Comparison of ENCODE assay signal across 26 cellular contexts in the genomic region with DNA sequence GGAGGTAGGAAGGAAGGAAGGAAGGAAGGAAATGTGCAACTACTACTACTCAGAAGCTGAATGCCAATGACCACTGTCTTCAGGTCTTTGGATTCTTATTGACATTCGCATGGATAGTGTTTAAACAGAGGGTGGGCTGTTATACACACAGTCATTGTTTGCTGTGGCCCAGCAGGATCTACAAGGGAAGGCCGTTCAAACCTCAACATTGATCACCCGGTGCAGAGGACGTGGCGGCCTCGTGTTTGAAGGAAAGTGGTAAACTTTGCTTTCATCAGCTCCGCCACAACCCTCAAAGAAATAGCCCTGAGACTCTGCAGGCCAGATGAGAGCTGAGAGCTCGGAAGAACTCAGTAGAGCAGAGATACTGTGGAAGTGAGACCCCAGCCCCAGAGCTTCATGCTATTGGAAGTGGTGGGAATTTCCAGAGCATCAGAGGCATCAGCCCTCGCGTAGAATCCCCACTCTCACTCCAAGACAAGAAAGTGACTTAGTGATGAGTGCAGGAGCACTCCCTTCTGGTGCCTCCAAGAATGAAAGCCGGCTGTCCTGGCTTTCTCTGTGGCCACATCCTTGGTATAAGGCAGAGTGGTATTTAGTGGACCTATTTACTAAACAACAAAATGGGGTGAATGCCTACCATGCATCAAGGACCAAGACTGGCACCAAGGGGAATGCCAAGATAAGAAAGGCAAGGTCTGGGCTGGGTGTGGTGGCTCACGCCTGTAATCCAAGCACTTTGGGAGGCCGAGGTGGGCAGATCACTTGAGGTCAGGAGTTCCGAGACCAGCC. TPM values are rescaled to one million over a fixed set of nuclear protein-coding genes. Genes with fewer than 3 reads are reported as not detected.
DNase-seq lines count a peak whose midpoint lies in the region; ATAC-seq, FAIRE-seq and TF ChIP-seq lines count a peak whose summit lies in the region.
"Had no signal": no experiment of that assay in that cellular context is flagged by ENCODE, and none has a peak within 500 bp of the region (broad histone marks: within the 10 kb centered on the region; RNA-seq: fewer than 3 reads in every experiment).

No MANE protein-coding gene starts in this region.

- H3K4me3 ChIP-seq in IMR-90 (ENCODE audit: insufficient read depth, low read depth, low read length) = no peak overlapping the region
- H3K4me3 ChIP-seq in mucosa of descending colon = no peak overlapping the region
- H3K4me3 ChIP-seq: GM12878, MG63 had no signal

- H3K36me3 Mint-ChIP-seq in chondrocyte (ENCODE audit: low read depth) = no peaks in the 10 kb centered on the region

- no peak overlapping the region for H2BK15ac ChIP-seq in IMR-90 (ENCODE audit: low read depth, low read length)

- H3K9me1 ChIP-seq in IMR-90 (ENCODE audit: insufficient read depth, low read length) = 0 out of 2 replicates have a peak, but pooled peaks cover 4% of the 10 kb centered on the region

- H3K27me3 Mint-ChIP-seq in chondrocyte (ENCODE audit: low read depth) = no peaks in the 10 kb centered on the region
- H3K27me3 Mint-ChIP-seq: CD4-positive, alpha-beta T cell had no signal

- no peak for ATAC-seq in IMR-90 (ENCODE audit: low read depth)
- peak; percentile 69 for ATAC-seq in mucosa of descending colon
- ATAC-seq: GM12878, Panc1 had no signal

- dilution Hi-C loops in IMR-90 (cut with HindIII; ENCODE audit: low sequenced_read_pairs, unreplicated experiment) = no loop called here

- H3K27me3 ChIP-seq in IMR-90 (ENCODE audit: control insufficient read depth, insufficient read depth, low read length) = no peaks in the 10 kb centered on the region; the same call in 1 of the 2 replicates
- H3K27me3 ChIP-seq: MG63 had no signal

- H3K4me3 Mint-ChIP-seq in chondrocyte (ENCODE audit: unreplicated experiment) = no peak overlapping the region
- H3K4me3 Mint-ChIP-seq: CD4-positive, alpha-beta T cell had no signal

- H3K23ac ChIP-seq in IMR-90 (ENCODE audit: low read depth, low read length) = no peak overlapping the region

- H2BK120ac ChIP-seq in IMR-90 (ENCODE audit: low read depth, low read length) = no peak overlapping the region

- no peak for TF ChIP-seq POLR2A in IMR-90 (IDR thresholded peaks at IDR 0.05; ENCODE audit: low read depth, low read length)

- no peak overlapping the region; the same call in 1 of the 2 replicates for H3K14ac ChIP-seq in IMR-90 (replicated peaks; ENCODE audit: low read depth, low read length)

- H3K79me1 ChIP-seq in IMR-90 (ENCODE audit: low read depth in 1 of 2, low read length in 2 of 2) = no peaks in the 10 kb centered on the region

- H2BK5ac ChIP-seq in IMR-90 (ENCODE audit: low read depth, low read length, poor library complexity, severe bottlenecking) = no peak overlapping the region

- no peak overlapping the region for H3K18ac ChIP-seq in IMR-90 (ENCODE audit: low read depth, low read length)

- no peak overlapping the region for H2AFZ ChIP-seq in IMR-90 (replicated peaks; ENCODE audit: low read length, poor library complexity)

- TF ChIP-seq CTCF in IMR-90 (conservative IDR thresholded peaks at IDR 0.05; ENCODE audit: low read depth, low read length) (no peak), mucosa of descending colon (IDR thresholded peaks at IDR 0.05) (no peak), chondrocyte (IDR thresholded peaks at IDR 0.05) (no peak)

- H3K4me1 Mint-ChIP-seq in chondrocyte (ENCODE audit: low read depth) = peaks cover 5% of the 10 kb centered on the region

- no peak for TF ChIP-seq RAD21 in IMR-90 (IDR thresholded peaks at IDR 0.05; ENCODE audit: low read length)

- peak; percentile 17 for DNase-seq in activated CD8-positive, alpha-beta memory T cell treated with anti-CD3 and anti-CD28 coated beads for 24 hours
- no peak for DNase-seq in activated CD8-positive, alpha-beta memory T cell treated with anti-CD3 and anti-CD28 coated beads, Interleukin-2, amount 50 U/mL, for 4 hours
- DNase-seq in IMR-90 (no peak), SW480 (ENCODE audit: low spot score) (peak; percentile 54), mucosa of descending colon (no peak), chondrocyte (ENCODE audit: low spot score) (no peak), urothelium cell line (ENCODE audit: low spot score) (no peak)
- DNase-seq in stimulated activated CD4-positive, alpha-beta T cell treated with anti-CD3 and anti-CD28 coated beads, Interleukin-15, amount 100 ng/mL, for 24 hours = no peak
- DNase-seq: 8988T; CD4-positive, alpha-beta T cell; DMS53; KG1; MG63; NCI-H1105 treated with DMSO at 0.1 percent for 48 hours; NCI-H1694; NCI-H2081; NCI-H2171; NCI-H226; NCI-H510A; NCI-H82; SHP77 had no signal

- no peak overlapping the region for H3K27ac Mint-ChIP-seq in chondrocyte (ENCODE audit: unreplicated experiment)
- H3K27ac Mint-ChIP-seq: CD4-positive, alpha-beta T cell had no signal

- H2AK9ac ChIP-seq in IMR-90 (replicated peaks; ENCODE audit: low read depth, low read length, poor library complexity) = no peak overlapping the region

- no peak overlapping the region for H3K4ac ChIP-seq in IMR-90 (ENCODE audit: low read depth, low read length)

- H4K8ac ChIP-seq in IMR-90 (ENCODE audit: low read depth in 2 of 2, low read length in 2 of 2) = no peak overlapping the region

- intact Hi-C loops in IMR-90 (cut with micrococcal nuclease) (no loop called here), mucosa of descending colon (cut with DNase I, micrococcal nuclease) (no loop called here)

- H3K9me3 Mint-ChIP-seq in chondrocyte (ENCODE audit: low read depth) = no peaks in the 10 kb centered on the region
- H3K9me3 Mint-ChIP-seq: CD4-positive, alpha-beta T cell had no signal

- no TSS peak for BruUV-seq in IMR-90 (replicated peaks; lab: Mats Ljungman, UMichigan)

- no peak overlapping the region for H4K91ac ChIP-seq in IMR-90 (ENCODE audit: insufficient read depth, low read depth, low read length)

- CTCF ChIA-PET in IMR-90 (lab: Yijun Ruan, JAX) = interaction anchor here (0.6 kb wide), 2 partner anchors 15 to 1480 kb away, joined by 3 to 4 read pairs; no protein-coding TSS in a partner anchor

- no peak overlapping the region for H3K27ac ChIP-seq in IMR-90 (ENCODE audit: insufficient read depth, low read length)
- H3K27ac ChIP-seq: RWPE1 had no signal

- H3K4me2 ChIP-seq in IMR-90 (ENCODE audit: low read depth, low read length) = no peak overlapping the region

- no peaks in the 10 kb centered on the region for H3K9me3 ChIP-seq in IMR-90 (ENCODE audit: control insufficient read depth, insufficient read depth, low read length)
- H3K9me3 ChIP-seq in mucosa of descending colon = no peaks in the 10 kb centered on the region
- H3K9me3 ChIP-seq: MG63 had no signal

- no peak overlapping the region for H4K5ac ChIP-seq in IMR-90 (ENCODE audit: low read depth, low read length)

- H3K36me3 ChIP-seq in IMR-90 (ENCODE audit: control insufficient read depth, insufficient read depth, low read length) (no peaks in the 10 kb centered on the region), mucosa of descending colon (ENCODE audit: low read depth) (no peaks in the 10 kb centered on the region)
- H3K36me3 ChIP-seq: MG63 had no signal

- no peak for FAIRE-seq in urothelium cell line (lab: Jason Lieb, UNC)
- FAIRE-seq: G401.6, GM12878, H54 had no signal

- H4K20me1 ChIP-seq in IMR-90 (ENCODE audit: insufficient read depth, low read length) = no peaks in the 10 kb centered on the region

- 0 out of 2 replicates have a peak overlapping the region, but pooled peaks have one; percentile 21 for H2AK5ac ChIP-seq in IMR-90 (ENCODE audit: low read depth, low read length)

- H2BK20ac ChIP-seq in IMR-90 (ENCODE audit: low read depth, low read length) = no peak overlapping the region

- H3K9ac ChIP-seq in IMR-90 (ENCODE audit: low read depth, low read length) = no peak overlapping the region

- POLR2A ChIA-PET in IMR-90 (lab: Charles Lee; ENCODE audit: unreplicated experiment) = interaction anchor here (1.5 kb wide), 1 partner anchor 9 kb away, joined by 5 read pairs; the partner anchor contains the start of gene ROCK2

- in situ Hi-C loops in IMR-90 (cut with MboI; ENCODE audit: low sequenced_read_pairs) = no loop called here

- WGBS in IMR-90 (ENCODE audit: extremely low coverage in 2 of 2, insufficient read length in 1 of 2), 2 experiments = no CpG with 5 or more reads among the region's 14 CpGs

- H3K4me1 ChIP-seq in IMR-90 (ENCODE audit: control insufficient read depth, insufficient read depth, low read length) = peaks cover 7% of the 10 kb centered on the region
- no peaks in the 10 kb centered on the region for H3K4me1 ChIP-seq in mucosa of descending colon (ENCODE audit: low read depth)

- no peak overlapping the region for H3K56ac ChIP-seq in IMR-90 (ENCODE audit: extremely low read depth, insufficient read depth, low read length)

TF ChIP-seq in IMR-90, 13 proteins besides CTCF, POLR2A, EP300 and RAD21:
- TF ChIP-seq, protein P1, sequence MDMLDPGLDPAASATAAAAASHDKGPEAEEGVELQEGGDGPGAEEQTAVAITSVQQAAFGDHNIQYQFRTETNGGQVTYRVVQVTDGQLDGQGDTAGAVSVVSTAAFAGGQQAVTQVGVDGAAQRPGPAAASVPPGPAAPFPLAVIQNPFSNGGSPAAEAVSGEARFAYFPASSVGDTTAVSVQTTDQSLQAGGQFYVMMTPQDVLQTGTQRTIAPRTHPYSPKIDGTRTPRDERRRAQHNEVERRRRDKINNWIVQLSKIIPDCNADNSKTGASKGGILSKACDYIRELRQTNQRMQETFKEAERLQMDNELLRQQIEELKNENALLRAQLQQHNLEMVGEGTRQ (IDR thresholded peaks at IDR 0.05; ENCODE audit: low read depth, low read length) = no peak
- TF ChIP-seq RCOR1 (IDR thresholded peaks at IDR 0.05; ENCODE audit: insufficient replicate concordance, low read length) (no peak), CHD1 (IDR thresholded peaks at IDR 0.05; ENCODE audit: low read depth, low read length) (no peak), CEBPB (IDR thresholded peaks at IDR 0.05; ENCODE audit: low read depth, low read length) (no peak), SMC3 (IDR thresholded peaks at IDR 0.05; ENCODE audit: low read depth, low read length) (no peak), BHLHE40 (IDR thresholded peaks at IDR 0.05; ENCODE audit: low read depth, low read length) (no peak), FOS (IDR thresholded peaks at IDR 0.05; ENCODE audit: low read depth, low read length) (no peak), MAZ (IDR thresholded peaks at IDR 0.05; ENCODE audit: borderline replicate concordance, low read depth, low read length) (no peak)

RNA-seq across cellular contexts. Expression of gene ROCK2, which starts 10.1 kb away (rescaled TPM):
- total RNA-seq in IMR-90 (2012; rRNA removed) (28.3 and 59.7 TPM in 2 replicates), mucosa of descending colon (10 to 100 TPM; 67.7 to 77.8 (median 71.0) TPM), chondrocyte (48.6 to 62.3 TPM (median 61.4 TPM) in 3 replicates)
- 7.1 and 9.0 TPM in 2 replicates for polyA plus RNA-seq in IMR-90 (2012; rRNA removed)
- 1.2 and 1.8 TPM in 2 replicates for polyA plus RNA-seq in IMR-90 (2012; cell fraction: cytosol; rRNA removed)
- polyA plus RNA-seq in IMR-90 (2012; cell fraction: nucleus; rRNA removed; ENCODE audit: low replicate concordance) = 1.1 and 6.1 TPM in 2 replicates

Comparison
In these comparisons a context has a peak if more than half of its experiments do, and no peak if none do; other contexts are left out.
1. DNase-seq: peak in activated CD8-positive, alpha-beta memory T cell treated with anti-CD3 and anti-CD28 coated beads for 24 hours (single experiment) and SW480 (single experiment); none in activated CD8-positive, alpha-beta memory T cell treated with anti-CD3 and anti-CD28 coated beads, Interleukin-2, amount 50 U/mL, for 4 hours (single experiment), IMR-90 (single experiment), mucosa of descending colon (0 of 3), stimulated activated CD4-positive, alpha-beta T cell treated with anti-CD3 and anti-CD28 coated beads, Interleukin-15, amount 100 ng/mL, for 24 hours (single experiment), chondrocyte (single experiment) and urothelium cell line (single experiment).